10 cellular contexts compared by ENCODE assay signal in the genomic region with DNA sequence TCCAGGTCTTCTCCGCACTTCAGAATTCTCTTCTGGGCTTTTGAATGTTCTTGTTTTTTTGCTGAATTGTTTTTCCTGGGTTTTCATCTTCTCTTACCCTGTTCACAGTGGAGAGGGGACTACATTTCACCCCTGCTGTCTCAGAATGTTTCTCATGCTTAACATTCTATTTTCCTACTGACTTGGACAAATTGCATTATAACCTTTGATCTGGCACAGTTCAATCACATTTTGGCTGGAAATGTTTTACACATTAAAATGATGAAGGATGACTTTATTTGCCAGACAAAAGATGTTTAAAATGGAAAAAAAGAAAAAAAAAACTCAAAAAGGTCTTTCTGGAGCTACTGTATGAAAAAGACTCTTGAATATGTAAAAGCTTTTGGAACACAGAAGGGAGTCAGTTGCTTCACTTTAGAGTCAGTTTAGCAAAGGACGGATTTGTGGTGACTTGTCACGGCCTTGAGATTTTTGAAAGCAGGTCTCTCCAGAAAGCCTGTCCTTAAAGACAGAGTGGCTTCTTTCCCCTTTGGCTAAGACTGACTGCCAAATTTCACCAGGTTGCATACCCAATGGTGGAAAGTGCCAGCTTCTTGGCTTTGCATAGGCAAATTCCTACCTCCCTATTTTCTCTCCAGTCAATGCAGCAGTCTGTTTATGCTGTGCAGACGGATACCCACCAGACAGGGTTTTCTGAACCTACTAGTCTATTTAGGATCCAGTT.
DNase-seq lines count a peak whose midpoint lies in the region; ATAC-seq, FAIRE-seq and TF ChIP-seq lines count a peak whose summit lies in the region.
"Had no signal": no experiment of that assay in that cellular context is flagged by ENCODE, and none has a peak within 500 bp of the region (broad histone marks: within the 10 kb centered on the region; RNA-seq: fewer than 3 reads in every experiment).

No MANE protein-coding gene starts in this region.

- H3K9me3 Mint-ChIP-seq in activated CD4-positive, alpha-beta T cell treated with anti-CD3 and anti-CD28 coated beads, Interleukin-2, amount 10 ng/mL, durations not matched to agents 24 days and 14 days, result peaks cover 10% of the 10 kb centered on the region
- peaks cover 4% of the 10 kb centered on the region for H3K9me3 Mint-ChIP-seq in activated naive CD8-positive, alpha-beta T cell treated with anti-CD3 and anti-CD28 coated beads for 36 hours

- no peak for TF ChIP-seq RAD21 in HepG2 (CRISPR knock-in tag; IDR thresholded peaks at IDR 0.05)

- H3K27ac Mint-ChIP-seq in activated CD4-positive, alpha-beta T cell treated with anti-CD3 and anti-CD28 coated beads, Interleukin-2, amount 10 ng/mL, durations not matched to agents 24 days and 14 days, result peak overlapping the region; percentile 95
- H3K27ac Mint-ChIP-seq in activated naive CD8-positive, alpha-beta T cell treated with anti-CD3 and anti-CD28 coated beads for 36 hours, result peak overlapping the region; percentile 96

- H3K9ac ChIP-seq in HepG2 (ENCODE audit: insufficient read depth, low read depth, low read length), result no peak overlapping the region

- no peaks in the 10 kb centered on the region; a peak in 1 of 5 replicates for H3K27me3 ChIP-seq in HepG2 (ENCODE audit: control insufficient read depth in 1 of 2, insufficient read depth in 2 of 2, low read length in 2 of 2)

- H3K4me3 ChIP-seq in HepG2 (replicated peaks in 1 of 3; ENCODE audit: insufficient read depth in 1 of 3, low read depth in 2 of 3, low read length in 3 of 3), result no peak overlapping the region

- no peak for TF ChIP-seq POLR2A in HepG2 (IDR thresholded peaks at IDR 0.05; ENCODE audit: insufficient read depth in 1 of 2, low read depth in 2 of 2, low read length in 2 of 2)

- no peaks in the 10 kb centered on the region for H3K9me3 ChIP-seq in HepG2 (ENCODE audit: low read length)

- H2AFZ ChIP-seq in HepG2 (ENCODE audit: low read length), result no peak overlapping the region

- WGBS in HepG2 (ENCODE audit: low lambda C conversion rate), result 78% methylated on average over 4 of the region's 4 CpGs

- H3K4me2 ChIP-seq in HepG2 (ENCODE audit: low read depth, low read length), result 0 out of 2 replicates have a peak overlapping the region, but pooled peaks have one; percentile 23

- H3K4me1 ChIP-seq in HepG2 (ENCODE audit: insufficient read depth, low read length), result peaks cover 34% of the 10 kb centered on the region

- TF ChIP-seq EP300 in HepG2 (IDR thresholded peaks at IDR 0.05; ENCODE audit: low read depth in 2 of 2, low read length in 2 of 2) (no peak), HepG2 (CRISPR knock-in tag; IDR thresholded peaks at IDR 0.05; ENCODE audit: borderline replicate concordance) (no peak)

- DNase-seq in activated CD4-positive, alpha-beta T cell treated with anti-CD3 and anti-CD28 coated beads, Interleukin-2, amount 10 ng/mL, durations not matched to agents 24 days and 14 days, result no peak
- DNase-seq in activated CD4-positive, alpha-beta T cell treated with anti-CD3 and anti-CD28 coated beads, Interleukin-2, amount 50 U/mL, for 1 hour, result no peak
- no peak for DNase-seq in activated naive CD8-positive, alpha-beta T cell treated with anti-CD3 and anti-CD28 coated beads for 36 hours
- no peak for DNase-seq in HepG2 (ENCODE audit: low spot score)
- no peak for DNase-seq in NCI-H128 (lab: John Stamatoyannopoulos, UW; ENCODE audit: unreplicated experiment)
- no peak for DNase-seq in NCI-H226
- DNase-seq: activated CD4-positive, CD25-positive, alpha-beta regulatory T cell treated with anti-CD3 and anti-CD28 coated beads, Interleukin-2, amount 50 U/mL, for 72 hours had no signal

- FAIRE-seq in HepG2 (lab: Jason Lieb, UNC), result no peak
- FAIRE-seq: frontal cortex had no signal

- no peaks in the 10 kb centered on the region for H4K20me1 ChIP-seq in HepG2 (ENCODE audit: insufficient read depth, low read length)

- H3K27me3 Mint-ChIP-seq in activated CD4-positive, alpha-beta T cell treated with anti-CD3 and anti-CD28 coated beads, Interleukin-2, amount 10 ng/mL, durations not matched to agents 24 days and 14 days, result no peaks in the 10 kb centered on the region
- H3K27me3 Mint-ChIP-seq in activated naive CD8-positive, alpha-beta T cell treated with anti-CD3 and anti-CD28 coated beads for 36 hours, result no peaks in the 10 kb centered on the region

- CTCF ChIA-PET in HepG2 (lab: Yijun Ruan, JAX; ENCODE audit: low intra/inter-chr PET ratio, low total read pairs), result no interaction called here

- no peak overlapping the region for H3K27ac ChIP-seq in HepG2 (ENCODE audit: extremely low read length, insufficient read depth, low read length)
- H3K27ac ChIP-seq in temporal lobe (ENCODE audit: low read depth, low read length), result peak overlapping the region; percentile 64

- no peaks in the 10 kb centered on the region for H3K79me2 ChIP-seq in HepG2 (ENCODE audit: insufficient read depth, low read length)

- no peak for ATAC-seq in HepG2
- ATAC-seq in GM21825 (IDR thresholded peaks at IDR 0.05; ENCODE audit: unreplicated experiment), result no peak

- POLR2A ChIA-PET in HepG2 (lab: Yijun Ruan, JAX), result no interaction called here

- peak overlapping the region; percentile 77 for H3K4me3 Mint-ChIP-seq in activated CD4-positive, alpha-beta T cell treated with anti-CD3 and anti-CD28 coated beads, Interleukin-2, amount 10 ng/mL, durations not matched to agents 24 days and 14 days
- peak overlapping the region; percentile 67 for H3K4me3 Mint-ChIP-seq in activated naive CD8-positive, alpha-beta T cell treated with anti-CD3 and anti-CD28 coated beads for 36 hours

- TF ChIP-seq CTCF in HepG2 (CRISPR knock-in tag; IDR thresholded peaks at IDR 0.05), result no peak

- BruUV-seq in HepG2 (replicated peaks; lab: Mats Ljungman, UMichigan), result no TSS peak

- in situ Hi-C loops in HepG2 (cut with HindIII; ENCODE audit: extremely low pct_ligation_motif_present, low pct_unique_long_range_greater_than_20kb), result no loop called here

- peaks cover 60% of the 10 kb centered on the region for H3K4me1 Mint-ChIP-seq in activated CD4-positive, alpha-beta T cell treated with anti-CD3 and anti-CD28 coated beads, Interleukin-2, amount 10 ng/mL, durations not matched to agents 24 days and 14 days
- H3K4me1 Mint-ChIP-seq in activated naive CD8-positive, alpha-beta T cell treated with anti-CD3 and anti-CD28 coated beads for 36 hours, result peaks cover 68% of the 10 kb centered on the region

- H3K36me3 ChIP-seq in HepG2 (replicated peaks in 1 of 2; ENCODE audit: control insufficient read depth in 1 of 2, insufficient read depth in 2 of 2, low read length in 2 of 2), result no peaks in the 10 kb centered on the region

- intact Hi-C loops in activated CD4-positive, alpha-beta T cell treated with anti-CD3 and anti-CD28 coated beads, Interleukin-2, amount 10 ng/mL, durations not matched to agents 24 days and 14 days (cut with micrococcal nuclease), result loop anchor here (2.0 to 10.0 kb wide), 5 partner anchors 61 to 541 kb away; a partner anchor contains a TSS
- intact Hi-C loops in HepG2 (cut with micrococcal nuclease; ENCODE audit: unreplicated experiment), result no loop called here

- peaks cover 2% of the 10 kb centered on the region for H3K36me3 Mint-ChIP-seq in activated CD4-positive, alpha-beta T cell treated with anti-CD3 and anti-CD28 coated beads, Interleukin-2, amount 10 ng/mL, durations not matched to agents 24 days and 14 days (ENCODE audit: low read depth)
- peaks cover 7% of the 10 kb centered on the region for H3K36me3 Mint-ChIP-seq in activated naive CD8-positive, alpha-beta T cell treated with anti-CD3 and anti-CD28 coated beads for 36 hours

TF ChIP-seq in HepG2, 621 proteins besides CTCF, POLR2A, EP300 and RAD21:
- TF ChIP-seq ZNF761 (CRISPR knock-in tag; conservative IDR thresholded peaks at IDR 0.05) (no peak), PHB2 (IDR thresholded peaks at IDR 0.05; ENCODE audit: partially characterized antibody) (no peak), FLYWCH1 (CRISPR knock-in tag; IDR thresholded peaks at IDR 0.05) (no peak), ATAD3A (CRISPR knock-in tag; IDR thresholded peaks at IDR 0.05) (no peak), XBP1 (CRISPR knock-in tag; IDR thresholded peaks at IDR 0.05) (no peak), KLF15 (CRISPR knock-in tag; IDR thresholded peaks at IDR 0.05; ENCODE audit: borderline replicate concordance) (no peak)
- TF ChIP-seq, protein P1, sequence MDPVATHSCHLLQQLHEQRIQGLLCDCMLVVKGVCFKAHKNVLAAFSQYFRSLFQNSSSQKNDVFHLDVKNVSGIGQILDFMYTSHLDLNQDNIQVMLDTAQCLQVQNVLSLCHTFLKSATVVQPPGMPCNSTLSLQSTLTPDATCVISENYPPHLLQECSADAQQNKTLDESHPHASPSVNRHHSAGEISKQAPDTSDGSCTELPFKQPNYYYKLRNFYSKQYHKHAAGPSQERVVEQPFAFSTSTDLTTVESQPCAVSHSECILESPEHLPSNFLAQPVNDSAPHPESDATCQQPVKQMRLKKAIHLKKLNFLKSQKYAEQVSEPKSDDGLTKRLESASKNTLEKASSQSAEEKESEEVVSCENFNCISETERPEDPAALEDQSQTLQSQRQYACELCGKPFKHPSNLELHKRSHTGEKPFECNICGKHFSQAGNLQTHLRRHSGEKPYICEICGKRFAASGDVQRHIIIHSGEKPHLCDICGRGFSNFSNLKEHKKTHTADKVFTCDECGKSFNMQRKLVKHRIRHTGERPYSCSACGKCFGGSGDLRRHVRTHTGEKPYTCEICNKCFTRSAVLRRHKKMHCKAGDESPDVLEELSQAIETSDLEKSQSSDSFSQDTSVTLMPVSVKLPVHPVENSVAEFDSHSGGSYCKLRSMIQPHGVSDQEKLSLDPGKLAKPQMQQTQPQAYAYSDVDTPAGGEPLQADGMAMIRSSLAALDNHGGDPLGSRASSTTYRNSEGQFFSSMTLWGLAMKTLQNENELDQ (CRISPR knock-in tag; IDR thresholded peaks at IDR 0.05; ENCODE audit: borderline replicate concordance), result no peak
TF ChIP-seq in HepG2: peak in this region for 0.
